ENCODE assay signal across 9 cellular contexts in the genomic region with DNA sequence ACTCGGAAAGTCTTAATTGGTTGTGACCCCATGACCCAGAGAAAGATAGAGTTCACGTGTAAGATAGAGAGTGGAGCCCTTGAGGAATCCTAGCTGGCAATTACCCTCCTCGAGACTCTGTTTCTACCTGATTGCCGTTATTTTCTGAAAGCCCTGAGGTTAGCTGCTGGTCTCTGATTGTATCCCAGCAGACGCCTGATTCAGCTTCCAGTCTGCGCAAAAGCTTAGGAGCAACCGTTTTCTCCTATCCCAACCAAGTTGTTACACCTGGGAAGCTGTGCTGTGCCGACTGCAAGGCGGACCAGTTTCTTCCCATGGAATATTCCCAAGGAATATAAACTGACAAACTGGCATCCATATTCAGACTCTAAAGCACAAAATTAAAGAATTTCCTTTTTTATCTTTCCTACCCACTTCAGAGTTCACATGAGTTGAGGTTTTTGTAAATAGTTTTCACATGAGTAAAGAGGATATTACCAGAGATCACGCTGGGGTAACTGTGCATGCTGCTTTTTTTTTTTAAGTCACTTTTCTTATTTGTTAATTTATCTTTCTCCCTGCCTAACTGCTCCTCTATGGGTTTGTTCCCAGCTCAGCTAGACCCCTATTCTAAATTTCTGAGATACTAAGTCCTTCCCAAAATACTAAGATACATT. TPM values are rescaled to one million over a fixed set of nuclear protein-coding genes. Genes with fewer than 3 reads are reported as not detected.
DNase-seq lines count a peak whose midpoint lies in the region; ATAC-seq and TF ChIP-seq lines count a peak whose summit lies in the region.
"Had no signal": no experiment of that assay in that cellular context is flagged by ENCODE, and none has a peak within 500 bp of the region (broad histone marks: within the 10 kb centered on the region; RNA-seq: fewer than 3 reads in every experiment).

No MANE protein-coding gene starts in this region.

- intact Hi-C loops in cardiac septum (cut with DNase I), result no loop called here

- H3K9ac ChIP-seq in parathyroid adenoma, result no peak overlapping the region

- H3K4me3 ChIP-seq in SJSA1, result peak overlapping the region; percentile 51
- no peak overlapping the region for H3K4me3 ChIP-seq in fibroblast of the aortic adventitia (ENCODE audit: low read depth, low read length)
- no peak overlapping the region for H3K4me3 ChIP-seq in parathyroid adenoma (ENCODE audit: low read depth, low read length)

- H3K79me2 ChIP-seq in parathyroid adenoma, result no peaks in the 10 kb centered on the region

- H3K27ac ChIP-seq in SJSA1 (peak overlapping the region; percentile 54), parathyroid adenoma (no peak overlapping the region)

- peak; percentile 34 for DNase-seq in ELF-1 (ENCODE audit: low read depth, low spot score)
- DNase-seq in SJSA1 (ENCODE audit: low read depth in 1 of 2, low spot score in 2 of 2), result peak in 1 of 2 experiments; percentile 50
- DNase-seq in fibroblast of the aortic adventitia (ENCODE audit: low read depth), result peak; percentile 69
- DNase-seq in T-helper 9 cell, result no peak
- no peak for DNase-seq in stimulated activated naive CD4-positive, alpha-beta T cell (lab: John Stamatoyannopoulos, UW)
- DNase-seq in cardiac septum (ENCODE audit: low spot score), result no peak
- DNase-seq: DND-41 had no signal

- no peak for TF ChIP-seq CTCF in fibroblast of the aortic adventitia (IDR thresholded peaks at IDR 0.05; ENCODE audit: insufficient read depth, low read length)
- no peak for TF ChIP-seq CTCF in parathyroid adenoma (IDR thresholded peaks at IDR 0.05)

- H3K4me2 ChIP-seq in parathyroid adenoma (ENCODE audit: low read length), result peak overlapping the region; percentile 82

- peaks cover 21% of the 10 kb centered on the region for H3K4me1 ChIP-seq in SJSA1 (replicated peaks)
- H3K4me1 ChIP-seq in parathyroid adenoma, result no peaks in the 10 kb centered on the region

- no peak overlapping the region for H2AFZ ChIP-seq in parathyroid adenoma

- H3K9me3 ChIP-seq in SJSA1 (replicated peaks) (no peaks in the 10 kb centered on the region; the same call in 1 of the 2 replicates), parathyroid adenoma (ENCODE audit: control insufficient read depth, low read length) (no peaks in the 10 kb centered on the region)

- no peak for ATAC-seq in HG02970 (IDR thresholded peaks at IDR 0.05; ENCODE audit: low FRiP score, unreplicated experiment)

- H3K36me3 ChIP-seq in SJSA1 (no peaks in the 10 kb centered on the region), parathyroid adenoma (ENCODE audit: control insufficient read depth, insufficient read depth, low read length) (no peaks in the 10 kb centered on the region)

- H3K27me3 ChIP-seq in SJSA1 (replicated peaks) (no peaks in the 10 kb centered on the region; the same call in none of the 2 replicates), parathyroid adenoma (ENCODE audit: control insufficient read depth, insufficient read depth, low read length) (no peaks in the 10 kb centered on the region)

RNA-seq across cellular contexts. Expression of a gene that starts 1.5 kb away (rescaled TPM):
- 0.61 and 0.63 TPM in 2 replicates for total RNA-seq in SJSA1 (2014; rRNA removed; shearing (Covaris generic))
- total RNA-seq in fibroblast of the aortic adventitia (ENCODE audit: low replicate concordance) (1.2 and 5.5 TPM in 2 replicates), cardiac septum (1.1 TPM)

Comparison
In these comparisons a context has a peak if more than half of its experiments do, and no peak if none do; other contexts are left out.
1. DNase-seq: peak in ELF-1 (single experiment) and fibroblast of the aortic adventitia (single experiment); none in T-helper 9 cell (single experiment), stimulated activated naive CD4-positive, alpha-beta T cell (0 of 6) and cardiac septum (single experiment).